Comparison of ENCODE assay signal across 8 cellular contexts in the genomic region with DNA sequence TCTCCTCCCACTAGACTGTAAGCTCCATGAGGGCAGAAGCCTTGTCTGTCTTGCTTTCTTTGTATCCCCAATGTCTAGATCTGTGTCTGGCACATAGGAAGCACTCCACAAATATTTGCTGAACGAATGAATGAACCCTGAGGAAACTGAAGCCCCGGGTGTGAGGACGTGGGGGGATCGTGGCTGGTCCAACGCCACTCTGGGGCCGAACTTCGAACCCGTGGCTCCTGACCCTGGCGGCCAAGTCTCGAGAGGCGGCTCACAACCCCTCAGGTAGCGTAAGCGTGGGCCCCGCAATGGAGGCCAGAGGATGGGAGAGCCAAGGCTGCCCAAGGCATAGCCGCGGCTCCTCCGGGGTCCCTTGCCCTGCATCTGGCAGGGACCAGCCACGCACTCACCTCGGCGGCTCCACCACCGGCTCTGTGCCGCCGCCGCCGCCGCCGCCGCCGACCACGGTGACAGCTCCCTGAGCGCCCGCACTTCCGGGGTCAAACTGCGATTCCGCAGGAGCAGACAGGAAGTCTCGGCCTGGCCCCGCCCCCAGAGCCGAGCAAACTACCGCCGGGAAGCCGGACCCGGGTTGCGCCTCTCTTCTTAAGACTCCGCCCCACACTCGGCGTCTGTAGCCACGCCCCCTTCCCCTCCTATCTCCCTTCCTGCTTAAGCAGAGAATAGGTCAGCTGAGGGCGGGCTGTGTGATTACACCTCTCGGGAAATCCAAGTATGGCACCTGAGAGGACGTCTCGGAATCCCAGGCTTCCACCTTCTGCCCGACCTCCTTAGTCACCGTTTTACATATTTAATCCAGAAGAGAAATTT. TPM values are rescaled to one million over a fixed set of nuclear protein-coding genes. Genes with fewer than 3 reads are reported as not detected.
A peak's percentile ranks its signal among the peaks of the same experiment; 100 is the strongest.
DNase-seq lines count a peak whose midpoint lies in the region; ATAC-seq and TF ChIP-seq lines count a peak whose summit lies in the region.

A gene with protein sequence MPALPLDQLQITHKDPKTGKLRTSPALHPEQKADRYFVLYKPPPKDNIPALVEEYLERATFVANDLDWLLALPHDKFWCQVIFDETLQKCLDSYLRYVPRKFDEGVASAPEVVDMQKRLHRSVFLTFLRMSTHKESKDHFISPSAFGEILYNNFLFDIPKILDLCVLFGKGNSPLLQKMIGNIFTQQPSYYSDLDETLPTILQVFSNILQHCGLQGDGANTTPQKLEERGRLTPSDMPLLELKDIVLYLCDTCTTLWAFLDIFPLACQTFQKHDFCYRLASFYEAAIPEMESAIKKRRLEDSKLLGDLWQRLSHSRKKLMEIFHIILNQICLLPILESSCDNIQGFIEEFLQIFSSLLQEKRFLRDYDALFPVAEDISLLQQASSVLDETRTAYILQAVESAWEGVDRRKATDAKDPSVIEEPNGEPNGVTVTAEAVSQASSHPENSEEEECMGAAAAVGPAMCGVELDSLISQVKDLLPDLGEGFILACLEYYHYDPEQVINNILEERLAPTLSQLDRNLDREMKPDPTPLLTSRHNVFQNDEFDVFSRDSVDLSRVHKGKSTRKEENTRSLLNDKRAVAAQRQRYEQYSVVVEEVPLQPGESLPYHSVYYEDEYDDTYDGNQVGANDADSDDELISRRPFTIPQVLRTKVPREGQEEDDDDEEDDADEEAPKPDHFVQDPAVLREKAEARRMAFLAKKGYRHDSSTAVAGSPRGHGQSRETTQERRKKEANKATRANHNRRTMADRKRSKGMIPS (minus strand): TSS at position 495 of the 819 bp plus-strand sequence. CDS start 5,949 bp downstream, outside the sequence.

- H3K27ac ChIP-seq in Karpas-422 (ENCODE audit: low read length) = no peak within 1 kb of the TSS
- peak within 1 kb of the TSS; percentile 86 to 92 (median 88) for H3K27ac ChIP-seq in esophagus squamous epithelium

- H3K4me1 ChIP-seq in Karpas-422 (ENCODE audit: low read length) = peaks cover 19% of the 10 kb centered on the region
- H3K4me1 ChIP-seq in esophagus squamous epithelium = peaks cover 17 to 62% (median 22%) of the 10 kb centered on the region in 3 donors

- H3K27me3 ChIP-seq in Karpas-422 (ENCODE audit: low read length) = no peaks in the 10 kb centered on the region
- no peaks in the 10 kb centered on the region for H3K27me3 ChIP-seq in esophagus squamous epithelium

- H3K9me3 Mint-ChIP-seq in activated T-helper 1 cell treated with anti-CD3 and anti-CD28 coated beads, Interleukin-12 subunit alpha, Interleukin-12 subunit beta, Interleukin-2, Interleukin-4 antibody, amounts not matched to agents 30 ng/mL and 10 ng/mL and 1 ng/mL, durations not matched to agents 14 hours and 24 hours and 36 hours = no peaks in the 10 kb centered on the region

- DNase-seq in DMS79 treated with DMSO at 0.1 percent for 48 hours (lab: John Stamatoyannopoulos, UW) (peak; percentile 91), Karpas-422 (peak; percentile 99), RKO (ENCODE audit: low spot score) (peak; percentile 97), esophagus squamous epithelium (lab: John Stamatoyannopoulos, UW) (peak; percentile 87), myocyte (ENCODE audit: low read depth) (peak; percentile 98)
- DNase-seq in activated T-helper 1 cell treated with anti-CD3 and anti-CD28 coated beads, Interleukin-12 subunit alpha, Interleukin-12 subunit beta, Interleukin-2, Interleukin-4 antibody, amounts not matched to agents 30 ng/mL and 10 ng/mL and 1 ng/mL, durations not matched to agents 14 hours and 24 hours and 36 hours (ENCODE audit: low spot score) = peak; percentile 99
- DNase-seq in stimulated activated CD8-positive, alpha-beta memory T cell treated with anti-CD3 and anti-CD28 coated beads, Interleukin-7, amount 100 ng/mL, for 48 hours (ENCODE audit: extremely low read depth in 1 of 2, low read depth in 1 of 2) = peak; percentile 97 to 100

- no peaks in the 10 kb centered on the region for H4K20me1 ChIP-seq in Karpas-422 (ENCODE audit: insufficient read depth, low read depth, low read length)

- H3K9ac ChIP-seq in Karpas-422 (ENCODE audit: low read length) = peak within 1 kb of the TSS; percentile 91

- H3K4me2 ChIP-seq in Karpas-422 (ENCODE audit: low read depth, low read length, poor library complexity, severe bottlenecking) = peak within 1 kb of the TSS; percentile 94

- ATAC-seq in GM21825 (IDR thresholded peaks at IDR 0.05; ENCODE audit: unreplicated experiment) = peak; percentile 92

- TF ChIP-seq CTCF in esophagus squamous epithelium (IDR thresholded peaks at IDR 0.05) = peak in 4 of 6 experiments; percentile 13 to 38 (median 26)

- peak in 3 of 4 donors; percentile 50 to 79 (median 64) for TF ChIP-seq POLR2A in esophagus squamous epithelium (IDR thresholded peaks at IDR 0.05)

- H3K4me3 ChIP-seq in Karpas-422 (ENCODE audit: low read length) = peak within 1 kb of the TSS; percentile 99
- H3K4me3 ChIP-seq in esophagus squamous epithelium = peak within 1 kb of the TSS; percentile 80 to 94 (median 92)

- H3K36me3 ChIP-seq in Karpas-422 (ENCODE audit: insufficient read depth, low read length) (0 out of 2 replicates have a peak, but pooled peaks cover 2% of the 10 kb centered on the region), esophagus squamous epithelium (peaks cover 0 to 17% (median 6%) of the 10 kb centered on the region in 3 donors)

- H3K9me2 ChIP-seq in Karpas-422 (replicated peaks; ENCODE audit: insufficient read depth, low read length) = no peaks in the 10 kb centered on the region

- peaks cover 37% of the 10 kb centered on the region for H3K79me2 ChIP-seq in Karpas-422 (ENCODE audit: low read length)

- peaks cover 5% of the 10 kb centered on the region for H3K27me3 Mint-ChIP-seq in activated T-helper 1 cell treated with anti-CD3 and anti-CD28 coated beads, Interleukin-12 subunit alpha, Interleukin-12 subunit beta, Interleukin-2, Interleukin-4 antibody, amounts not matched to agents 30 ng/mL and 10 ng/mL and 1 ng/mL, durations not matched to agents 14 hours and 24 hours and 36 hours (ENCODE audit: insufficient read depth)

- peaks cover 33% of the 10 kb centered on the region for H3K4me1 Mint-ChIP-seq in activated T-helper 1 cell treated with anti-CD3 and anti-CD28 coated beads, Interleukin-12 subunit alpha, Interleukin-12 subunit beta, Interleukin-2, Interleukin-4 antibody, amounts not matched to agents 30 ng/mL and 10 ng/mL and 1 ng/mL, durations not matched to agents 14 hours and 24 hours and 36 hours (ENCODE audit: low read depth)

- peak within 1 kb of the TSS; percentile 86 for H3K27ac Mint-ChIP-seq in activated T-helper 1 cell treated with anti-CD3 and anti-CD28 coated beads, Interleukin-12 subunit alpha, Interleukin-12 subunit beta, Interleukin-2, Interleukin-4 antibody, amounts not matched to agents 30 ng/mL and 10 ng/mL and 1 ng/mL, durations not matched to agents 14 hours and 24 hours and 36 hours

- intact Hi-C loops in activated T-helper 1 cell treated with anti-CD3 and anti-CD28 coated beads, Interleukin-12 subunit alpha, Interleukin-12 subunit beta, Interleukin-2, Interleukin-4 antibody, amounts not matched to agents 30 ng/mL and 10 ng/mL and 1 ng/mL, durations not matched to agents 14 hours and 24 hours and 36 hours (cut with micrococcal nuclease) = loop anchor here (1.0 to 2.0 kb wide), 8 partner anchors 17 to 519 kb away; a partner anchor contains a TSS
- intact Hi-C loops in esophagus squamous epithelium (cut with DNase I) = no loop called here

- WGBS in esophagus squamous epithelium, 2 donors = 0% methylated on average over 9 to 11 of the region's 53 CpGs

- peaks cover 12% of the 10 kb centered on the region for H3K36me3 Mint-ChIP-seq in activated T-helper 1 cell treated with anti-CD3 and anti-CD28 coated beads, Interleukin-12 subunit alpha, Interleukin-12 subunit beta, Interleukin-2, Interleukin-4 antibody, amounts not matched to agents 30 ng/mL and 10 ng/mL and 1 ng/mL, durations not matched to agents 14 hours and 24 hours and 36 hours (ENCODE audit: low read depth)

- H3K9me3 ChIP-seq in Karpas-422 (ENCODE audit: low read length) (no peaks in the 10 kb centered on the region), esophagus squamous epithelium (no peaks in the 10 kb centered on the region)

- H2AFZ ChIP-seq in Karpas-422 (ENCODE audit: low read length) = peak within 1 kb of the TSS; percentile 98

- H3K4me3 Mint-ChIP-seq in activated T-helper 1 cell treated with anti-CD3 and anti-CD28 coated beads, Interleukin-12 subunit alpha, Interleukin-12 subunit beta, Interleukin-2, Interleukin-4 antibody, amounts not matched to agents 30 ng/mL and 10 ng/mL and 1 ng/mL, durations not matched to agents 14 hours and 24 hours and 36 hours = peak within 1 kb of the TSS; percentile 89

RNA-seq across cellular contexts. Expression of the gene that starts here (rescaled TPM):
- total RNA-seq in Karpas-422 (2014; rRNA removed; shearing (Covaris generic); ENCODE audit: low replicate concordance) = 29.0 and 29.5 TPM in 2 replicates
- 84.5 and 90.9 TPM in 2 replicates for total RNA-seq in activated T-helper 1 cell treated with anti-CD3 and anti-CD28 coated beads, Interleukin-12 subunit alpha, Interleukin-12 subunit beta, Interleukin-2, Interleukin-4 antibody, amounts not matched to agents 30 ng/mL and 10 ng/mL and 1 ng/mL, durations not matched to agents 14 hours and 24 hours and 36 hours
- 10 to 100 TPM; 47.5 to 99.7 (median 57.8) TPM for total RNA-seq in esophagus squamous epithelium
- total RNA-seq in myocyte = 20.1 and 33.6 TPM in 2 replicates
- 52.0 TPM for polyA plus RNA-seq in myocyte (2012)
